9 cellular contexts compared by ENCODE assay signal in genomic region chrX:48736878-48737212, GRCh38. TPM values are rescaled to one million over a fixed set of nuclear protein-coding genes. Genes with fewer than 3 reads are reported as not detected.
DNase-seq lines count a peak whose midpoint lies in the region; ATAC-seq, FAIRE-seq and TF ChIP-seq lines count a peak whose summit lies in the region.
"Had no signal": no experiment of that assay in that cellular context is flagged by ENCODE, and none has a peak within 500 bp of the region (broad histone marks: within the 10 kb centered on the region; RNA-seq: fewer than 3 reads in every experiment).

No MANE protein-coding gene starts in this region.

- H3K9ac ChIP-seq in HepG2 (ENCODE audit: insufficient read depth, low read depth, low read length) = peak overlapping the region; percentile 62; the same call in 1 of the 2 replicates

- H3K4me3 ChIP-seq in HepG2 (replicated peaks in 1 of 3; ENCODE audit: insufficient read depth in 1 of 3, low read depth in 2 of 3, low read length in 3 of 3) (peak overlapping the region; percentile 33 to 49 (median 47); a peak in 4 of 6 replicates), thymus (ENCODE audit: low read length) (peak overlapping the region; percentile 71)

- no peak for TF ChIP-seq RAD21 in HepG2 (CRISPR knock-in tag; IDR thresholded peaks at IDR 0.05)

- WGBS in HepG2 (ENCODE audit: low lambda C conversion rate) = 0% methylated on average over 2 of the region's 10 CpGs
- WGBS in thymus = 9% methylated on average over 10 of the region's 10 CpGs

- H3K27ac ChIP-seq in HepG2 (ENCODE audit: extremely low read length, insufficient read depth, low read length) (peak overlapping the region; percentile 21), thymus (ENCODE audit: low read depth) (peak overlapping the region; percentile 65)

- no peaks in the 10 kb centered on the region for H4K20me1 ChIP-seq in HepG2 (ENCODE audit: insufficient read depth, low read length)

- H3K27ac Mint-ChIP-seq in activated naive CD4-positive, alpha-beta T cell treated with anti-CD3 and anti-CD28 coated beads, Interleukin-2, amount 10 ng/mL, durations not matched to agents 7 days and 5 days = peak overlapping the region; percentile 98
- peak overlapping the region; percentile 98 for H3K27ac Mint-ChIP-seq in activated naive CD8-positive, alpha-beta T cell

- intact Hi-C loops in HepG2 (cut with micrococcal nuclease; ENCODE audit: unreplicated experiment) = loop anchor here (1.0 to 5.0 kb wide), 2 partner anchors 24 to 450 kb away; partner anchors contain the start of gene PRICKLE3

- no peak for FAIRE-seq in HepG2 (lab: Jason Lieb, UNC)
- FAIRE-seq: bronchial epithelial cell had no signal

- H3K27me3 ChIP-seq in HepG2 (ENCODE audit: control insufficient read depth in 1 of 2, insufficient read depth in 2 of 2, low read length in 2 of 2) = no peaks in the 10 kb centered on the region
- H3K27me3 ChIP-seq in thymus (ENCODE audit: control insufficient read depth, insufficient read depth) = no peaks in the 10 kb centered on the region

- DNase-seq in activated naive CD4-positive, alpha-beta T cell treated with anti-CD3 and anti-CD28 coated beads, Interleukin-2, amount 10 ng/mL, durations not matched to agents 7 days and 5 days = no peak
- no peak for DNase-seq in activated naive CD4-positive, alpha-beta T cell (lab: John Stamatoyannopoulos, UW)
- DNase-seq in HepG2 (ENCODE audit: low spot score) = no peak

- TF ChIP-seq POLR2A in HepG2 (IDR thresholded peaks at IDR 0.05; ENCODE audit: insufficient read depth in 1 of 2, low read depth in 2 of 2, low read length in 2 of 2) = no peak

- POLR2A ChIA-PET in HepG2 (lab: Yijun Ruan, JAX) = interaction anchor here (0.6 to 3.1 kb wide), 22 partner anchors 11 to 364 kb away, joined by 3 to 42 read pairs (median 5); partner anchors contain the start of genes GLOD5, HDAC6, OTUD5 and RBM3

- H3K79me2 ChIP-seq in HepG2 (ENCODE audit: insufficient read depth, low read length) = no peaks in the 10 kb centered on the region

- H3K36me3 Mint-ChIP-seq in activated naive CD4-positive, alpha-beta T cell treated with anti-CD3 and anti-CD28 coated beads, Interleukin-2, amount 10 ng/mL, durations not matched to agents 7 days and 5 days = peaks cover 13% of the 10 kb centered on the region
- no peaks in the 10 kb centered on the region for H3K36me3 Mint-ChIP-seq in activated naive CD8-positive, alpha-beta T cell

- TF ChIP-seq EP300 in HepG2 (IDR thresholded peaks at IDR 0.05; ENCODE audit: low read depth in 2 of 2, low read length in 2 of 2) (no peak), HepG2 (CRISPR knock-in tag; IDR thresholded peaks at IDR 0.05; ENCODE audit: borderline replicate concordance) (no peak)

- H3K4me3 Mint-ChIP-seq in activated naive CD4-positive, alpha-beta T cell treated with anti-CD3 and anti-CD28 coated beads, Interleukin-2, amount 10 ng/mL, durations not matched to agents 7 days and 5 days = peak overlapping the region; percentile 96
- H3K4me3 Mint-ChIP-seq in activated naive CD8-positive, alpha-beta T cell = peak overlapping the region; percentile 98

- no peak for ATAC-seq in HepG2
- no peak for ATAC-seq in HG03135 (IDR thresholded peaks at IDR 0.05; ENCODE audit: unreplicated experiment)
- ATAC-seq in esophagus mucosa = no peak
- no peak for ATAC-seq in GM21367 (IDR thresholded peaks at IDR 0.05; ENCODE audit: unreplicated experiment)

- peaks cover 26% of the 10 kb centered on the region for H3K4me1 Mint-ChIP-seq in activated naive CD4-positive, alpha-beta T cell treated with anti-CD3 and anti-CD28 coated beads, Interleukin-2, amount 10 ng/mL, durations not matched to agents 7 days and 5 days
- H3K4me1 Mint-ChIP-seq in activated naive CD8-positive, alpha-beta T cell (ENCODE audit: low read depth) = peaks cover 19% of the 10 kb centered on the region

- H3K9me3 Mint-ChIP-seq in activated naive CD4-positive, alpha-beta T cell treated with anti-CD3 and anti-CD28 coated beads, Interleukin-2, amount 10 ng/mL, durations not matched to agents 7 days and 5 days = no peaks in the 10 kb centered on the region
- no peaks in the 10 kb centered on the region for H3K9me3 Mint-ChIP-seq in activated naive CD8-positive, alpha-beta T cell (ENCODE audit: low read depth)

- no peaks in the 10 kb centered on the region for H3K9me3 ChIP-seq in HepG2 (ENCODE audit: low read length)
- no peaks in the 10 kb centered on the region for H3K9me3 ChIP-seq in thymus (ENCODE audit: control insufficient read depth)

- H3K36me3 ChIP-seq in HepG2 (replicated peaks in 1 of 2; ENCODE audit: control insufficient read depth in 1 of 2, insufficient read depth in 2 of 2, low read length in 2 of 2) = no peaks in the 10 kb centered on the region
- no peaks in the 10 kb centered on the region for H3K36me3 ChIP-seq in thymus (ENCODE audit: control insufficient read depth, insufficient read depth)

- H3K4me1 ChIP-seq in HepG2 (ENCODE audit: insufficient read depth, low read length) = peaks cover 28% of the 10 kb centered on the region
- peaks cover 6% of the 10 kb centered on the region for H3K4me1 ChIP-seq in thymus (ENCODE audit: control insufficient read depth, insufficient read depth, low read length)

- in situ Hi-C loops in HepG2 (cut with HindIII; ENCODE audit: extremely low pct_ligation_motif_present, low pct_unique_long_range_greater_than_20kb) = no loop called here

- no peaks in the 10 kb centered on the region for H3K27me3 Mint-ChIP-seq in activated naive CD4-positive, alpha-beta T cell treated with anti-CD3 and anti-CD28 coated beads, Interleukin-2, amount 10 ng/mL, durations not matched to agents 7 days and 5 days
- no peaks in the 10 kb centered on the region for H3K27me3 Mint-ChIP-seq in activated naive CD8-positive, alpha-beta T cell

- peak overlapping the region; percentile 52 for H3K4me2 ChIP-seq in HepG2 (ENCODE audit: low read depth, low read length)

- no peak overlapping the region for H2AFZ ChIP-seq in HepG2 (ENCODE audit: low read length)

- BruUV-seq in HepG2 (replicated peaks; lab: Mats Ljungman, UMichigan) = TSS peak; percentile 77

- no peak for TF ChIP-seq CTCF in HepG2 (CRISPR knock-in tag; IDR thresholded peaks at IDR 0.05)

- CTCF ChIA-PET in activated naive CD4-positive, alpha-beta T cell treated with anti-CD3 and anti-CD28 coated beads, Interleukin-2, amount 10 ng/mL, durations not matched to agents 7 days and 5 days (lab: Charles Lee) = interaction anchor here (0.6 to 1.0 kb wide), 2 partner anchors 10 to 24 kb away, joined by 3 to 6 read pairs; no protein-coding TSS in a partner anchor
- CTCF ChIA-PET in HepG2 (lab: Yijun Ruan, JAX; ENCODE audit: low intra/inter-chr PET ratio, low total read pairs) = no interaction called here

RNA-seq across cellular contexts. Expression of gene GLOD5, which starts 24.7 kb away (rescaled TPM):
- 0.73 and 0.93 TPM in 2 replicates for total RNA-seq in HepG2 (2016; rRNA removed; fragmentation: Illumina TruSeq; extraction: Trizol)
- total RNA-seq in HepG2 (2016; cell fraction: cytosol; rRNA removed; fragmentation: Illumina TruSeq; extraction: Trizol; ENCODE audit: low read depth) = 0.61 and 0.97 TPM in 2 replicates
- total RNA-seq in HepG2 (2016; cell fraction: insoluble cytoplasmic fraction; rRNA removed; fragmentation: Illumina TruSeq; extraction: Trizol) = 0.71 and 1.2 TPM in 2 replicates
- 0.68 and 0.79 TPM in 2 replicates for total RNA-seq in HepG2 (2016; cell fraction: membrane; rRNA removed; fragmentation: Illumina TruSeq; extraction: Trizol)
- not detected in 2 replicates for total RNA-seq in HepG2 (2016; cell fraction: nucleus; rRNA removed; fragmentation: Illumina TruSeq; extraction: Trizol)
- polyA plus RNA-seq in HepG2 (2011; rRNA removed) = 1.3 and 1.5 TPM in 2 replicates
- 1.1 and 1.3 TPM in 2 replicates for polyA plus RNA-seq in HepG2 (2011; cell fraction: cytosol; rRNA removed)
- 0.50 TPM in 1 of 2 replicates, not detected in the other for polyA plus RNA-seq in HepG2 (2011; cell fraction: nucleus; rRNA removed)
- 0.79 and 1.2 TPM in 2 replicates for polyA plus RNA-seq in HepG2 (2012)
- 0.68 and 1.3 TPM in 2 replicates for polyA plus RNA-seq in HepG2 (2016; cell fraction: cytosol; fragmentation: Illumina TruSeq; extraction: Trizol; ENCODE audit: low read depth)
- 1.7 and 2.6 TPM in 2 replicates for polyA plus RNA-seq in HepG2 (2016; cell fraction: insoluble cytoplasmic fraction; fragmentation: Illumina TruSeq; extraction: Trizol; ENCODE audit: low read depth)
- 0.88 TPM in 2 replicates for polyA plus RNA-seq in HepG2 (2016; cell fraction: membrane; fragmentation: Illumina TruSeq; extraction: Trizol; ENCODE audit: low read depth)
- polyA plus RNA-seq in HepG2 (2016; cell fraction: nucleus; fragmentation: Illumina TruSeq; extraction: Trizol; ENCODE audit: insufficient read depth, low read depth) = 1.2 TPM in 1 of 2 replicates, not detected in the other
- 2.3 TPM in 1 of 2 replicates, not detected in the other for polyA minus RNA-seq in HepG2 (2011; rRNA and poly(A)+ RNA removed; ENCODE audit: low replicate concordance)
- not detected in 2 replicates for polyA minus RNA-seq in HepG2 (2011; cell fraction: cytosol; rRNA and poly(A)+ RNA removed)
- not detected in 2 replicates for polyA minus RNA-seq in HepG2 (2011; cell fraction: nucleus; rRNA and poly(A)+ RNA removed)
- 0.07 TPM for polyA plus RNA-seq in thymus
- 0.52 TPM for total RNA-seq in esophagus mucosa
- total RNA-seq: bronchial epithelial cell had no signal

RNA-seq across cellular contexts. Expression of gene SUV39H1, which starts 40.3 kb away (rescaled TPM):
- total RNA-seq in HepG2 (2016; rRNA removed; fragmentation: Illumina TruSeq; extraction: Trizol) = 9.9 and 10.1 TPM in 2 replicates
- total RNA-seq in HepG2 (2016; cell fraction: cytosol; rRNA removed; fragmentation: Illumina TruSeq; extraction: Trizol; ENCODE audit: low read depth) = 1.2 and 1.6 TPM in 2 replicates
- total RNA-seq in HepG2 (2016; cell fraction: insoluble cytoplasmic fraction; rRNA removed; fragmentation: Illumina TruSeq; extraction: Trizol) = 9.2 and 10.1 TPM in 2 replicates
- 5.1 and 5.5 TPM in 2 replicates for total RNA-seq in HepG2 (2016; cell fraction: membrane; rRNA removed; fragmentation: Illumina TruSeq; extraction: Trizol)
- 7.0 and 7.4 TPM in 2 replicates for total RNA-seq in HepG2 (2016; cell fraction: nucleus; rRNA removed; fragmentation: Illumina TruSeq; extraction: Trizol)
- polyA plus RNA-seq in HepG2 (2011; rRNA removed) = 3.2 and 5.2 TPM in 2 replicates
- 2.8 and 5.0 TPM in 2 replicates for polyA plus RNA-seq in HepG2 (2011; cell fraction: cytosol; rRNA removed)
- 5.5 and 9.7 TPM in 2 replicates for polyA plus RNA-seq in HepG2 (2011; cell fraction: nucleus; rRNA removed)
- 2.7 and 4.7 TPM in 2 replicates for polyA plus RNA-seq in HepG2 (2012)
- 1.3 and 1.5 TPM in 2 replicates for polyA plus RNA-seq in HepG2 (2016; cell fraction: cytosol; fragmentation: Illumina TruSeq; extraction: Trizol; ENCODE audit: low read depth)
- polyA plus RNA-seq in HepG2 (2016; cell fraction: insoluble cytoplasmic fraction; fragmentation: Illumina TruSeq; extraction: Trizol; ENCODE audit: low read depth) = 8.6 and 12.5 TPM in 2 replicates
- 3.6 and 3.7 TPM in 2 replicates for polyA plus RNA-seq in HepG2 (2016; cell fraction: membrane; fragmentation: Illumina TruSeq; extraction: Trizol; ENCODE audit: low read depth)
- 13.6 and 14.6 TPM in 2 replicates for polyA plus RNA-seq in HepG2 (2016; cell fraction: nucleus; fragmentation: Illumina TruSeq; extraction: Trizol; ENCODE audit: insufficient read depth, low read depth)
- polyA minus RNA-seq in HepG2 (2011; rRNA and poly(A)+ RNA removed; ENCODE audit: low replicate concordance) = 9.3 and 68.5 TPM in 2 replicates
- 3.1 and 5.0 TPM in 2 replicates for polyA minus RNA-seq in HepG2 (2011; cell fraction: cytosol; rRNA and poly(A)+ RNA removed)
- polyA minus RNA-seq in HepG2 (2011; cell fraction: nucleus; rRNA and poly(A)+ RNA removed) = 3.9 and 4.2 TPM in 2 replicates
- polyA plus RNA-seq in thymus = 5.0 TPM
- 6.4 TPM for total RNA-seq in esophagus mucosa

RNA-seq across cellular contexts. Expression of gene GATA1, which starts 49.5 kb away (rescaled TPM):
- total RNA-seq in HepG2 (2016; rRNA removed; fragmentation: Illumina TruSeq; extraction: Trizol) = 0.13 TPM in 1 of 2 replicates, not detected in the other
- not detected in 2 replicates for total RNA-seq in HepG2 (2016; cell fraction: cytosol; rRNA removed; fragmentation: Illumina TruSeq; extraction: Trizol; ENCODE audit: low read depth)
- total RNA-seq in HepG2 (2016; cell fraction: insoluble cytoplasmic fraction; rRNA removed; fragmentation: Illumina TruSeq; extraction: Trizol) = 0.13 and 0.16 TPM in 2 replicates
- not detected in 2 replicates for total RNA-seq in HepG2 (2016; cell fraction: membrane; rRNA removed; fragmentation: Illumina TruSeq; extraction: Trizol)
- total RNA-seq in HepG2 (2016; cell fraction: nucleus; rRNA removed; fragmentation: Illumina TruSeq; extraction: Trizol) = not detected in 2 replicates
- 0.05 TPM in 1 of 2 replicates, not detected in the other for polyA plus RNA-seq in HepG2 (2011; rRNA removed)
- polyA plus RNA-seq in HepG2 (2011; cell fraction: cytosol; rRNA removed) = 0.08 TPM in 1 of 2 replicates, not detected in the other
- not detected in 2 replicates for polyA plus RNA-seq in HepG2 (2011; cell fraction: nucleus; rRNA removed)
- polyA plus RNA-seq in HepG2 (2012) = not detected in 2 replicates
- polyA plus RNA-seq in HepG2 (2016; cell fraction: cytosol; fragmentation: Illumina TruSeq; extraction: Trizol; ENCODE audit: low read depth) = not detected in 2 replicates
- polyA plus RNA-seq in HepG2 (2016; cell fraction: insoluble cytoplasmic fraction; fragmentation: Illumina TruSeq; extraction: Trizol; ENCODE audit: low read depth) = 0.31 TPM in 1 of 2 replicates, not detected in the other
- not detected in 2 replicates for polyA plus RNA-seq in HepG2 (2016; cell fraction: membrane; fragmentation: Illumina TruSeq; extraction: Trizol; ENCODE audit: low read depth)
- not detected in 2 replicates for polyA plus RNA-seq in HepG2 (2016; cell fraction: nucleus; fragmentation: Illumina TruSeq; extraction: Trizol; ENCODE audit: insufficient read depth, low read depth)
- polyA minus RNA-seq in HepG2 (2011; rRNA and poly(A)+ RNA removed; ENCODE audit: low replicate concordance) = 0.37 and 0.38 TPM in 2 replicates
- polyA minus RNA-seq in HepG2 (2011; cell fraction: cytosol; rRNA and poly(A)+ RNA removed) = not detected in 2 replicates
- polyA minus RNA-seq in HepG2 (2011; cell fraction: nucleus; rRNA and poly(A)+ RNA removed) = not detected in 2 replicates
- 0.14 TPM for polyA plus RNA-seq in thymus
- not detected for total RNA-seq in esophagus mucosa
- total RNA-seq: bronchial epithelial cell had no signal

RNA-seq across cellular contexts. Expression of gene WAS, which starts 53.2 kb away (rescaled TPM):
- total RNA-seq in HepG2 (2016; rRNA removed; fragmentation: Illumina TruSeq; extraction: Trizol) (not detected in 2 replicates), esophagus mucosa (1.2 TPM)
- total RNA-seq in HepG2 (2016; cell fraction: cytosol; rRNA removed; fragmentation: Illumina TruSeq; extraction: Trizol; ENCODE audit: low read depth) = not detected in 2 replicates
- total RNA-seq in HepG2 (2016; cell fraction: insoluble cytoplasmic fraction; rRNA removed; fragmentation: Illumina TruSeq; extraction: Trizol) = not detected in 2 replicates
- not detected in 2 replicates for total RNA-seq in HepG2 (2016; cell fraction: membrane; rRNA removed; fragmentation: Illumina TruSeq; extraction: Trizol)
- not detected in 2 replicates for total RNA-seq in HepG2 (2016; cell fraction: nucleus; rRNA removed; fragmentation: Illumina TruSeq; extraction: Trizol)
- polyA plus RNA-seq in HepG2 (2011; rRNA removed) (0.11 and 0.18 TPM in 2 replicates), thymus (40.1 TPM)
- 0.03 TPM in 1 of 2 replicates, not detected in the other for polyA plus RNA-seq in HepG2 (2011; cell fraction: cytosol; rRNA removed)
- 0.21 and 0.54 TPM in 2 replicates for polyA plus RNA-seq in HepG2 (2011; cell fraction: nucleus; rRNA removed)
- 0.21 TPM in 2 replicates for polyA plus RNA-seq in HepG2 (2012)
- not detected in 2 replicates for polyA plus RNA-seq in HepG2 (2016; cell fraction: cytosol; fragmentation: Illumina TruSeq; extraction: Trizol; ENCODE audit: low read depth)
- not detected in 2 replicates for polyA plus RNA-seq in HepG2 (2016; cell fraction: insoluble cytoplasmic fraction; fragmentation: Illumina TruSeq; extraction: Trizol; ENCODE audit: low read depth)
- not detected in 2 replicates for polyA plus RNA-seq in HepG2 (2016; cell fraction: membrane; fragmentation: Illumina TruSeq; extraction: Trizol; ENCODE audit: low read depth)
- not detected in 2 replicates for polyA plus RNA-seq in HepG2 (2016; cell fraction: nucleus; fragmentation: Illumina TruSeq; extraction: Trizol; ENCODE audit: insufficient read depth, low read depth)
- polyA minus RNA-seq in HepG2 (2011; rRNA and poly(A)+ RNA removed; ENCODE audit: low replicate concordance) = 0.08 and 0.09 TPM in 2 replicates
- polyA minus RNA-seq in HepG2 (2011; cell fraction: cytosol; rRNA and poly(A)+ RNA removed) = not detected in 2 replicates
- not detected in 2 replicates for polyA minus RNA-seq in HepG2 (2011; cell fraction: nucleus; rRNA and poly(A)+ RNA removed)
- total RNA-seq: bronchial epithelial cell had no signal
